Comparison of ENCODE assay signal across 1 cellular context in genomic region chr1:171781167-171781875, GRCh38.
TF ChIP-seq lines count a peak whose summit lies in the region.

Gene METTL13 (plus strand): TSS chr1:171781660. CDS start chr1:171781968, 308 bp downstream.

TF ChIP-seq in liver, 16 proteins besides CTCF, POLR2A, EP300 and RAD21 (continued from another document):
- TF ChIP-seq SP1 (IDR thresholded peaks at IDR 0.05) = peak; percentile 99
- TF ChIP-seq, protein P1, sequence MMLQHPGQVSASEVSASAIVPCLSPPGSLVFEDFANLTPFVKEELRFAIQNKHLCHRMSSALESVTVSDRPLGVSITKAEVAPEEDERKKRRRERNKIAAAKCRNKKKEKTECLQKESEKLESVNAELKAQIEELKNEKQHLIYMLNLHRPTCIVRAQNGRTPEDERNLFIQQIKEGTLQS (IDR thresholded peaks at IDR 0.05) = no peak
- peak; percentile 88 for TF ChIP-seq REST (IDR thresholded peaks at IDR 0.05)
- TF ChIP-seq EGR1 (IDR thresholded peaks at IDR 0.05; ENCODE audit: low read depth in 2 of 2) = no peak
